Comparison of ENCODE assay signal across 17 cellular contexts in the genomic region with DNA sequence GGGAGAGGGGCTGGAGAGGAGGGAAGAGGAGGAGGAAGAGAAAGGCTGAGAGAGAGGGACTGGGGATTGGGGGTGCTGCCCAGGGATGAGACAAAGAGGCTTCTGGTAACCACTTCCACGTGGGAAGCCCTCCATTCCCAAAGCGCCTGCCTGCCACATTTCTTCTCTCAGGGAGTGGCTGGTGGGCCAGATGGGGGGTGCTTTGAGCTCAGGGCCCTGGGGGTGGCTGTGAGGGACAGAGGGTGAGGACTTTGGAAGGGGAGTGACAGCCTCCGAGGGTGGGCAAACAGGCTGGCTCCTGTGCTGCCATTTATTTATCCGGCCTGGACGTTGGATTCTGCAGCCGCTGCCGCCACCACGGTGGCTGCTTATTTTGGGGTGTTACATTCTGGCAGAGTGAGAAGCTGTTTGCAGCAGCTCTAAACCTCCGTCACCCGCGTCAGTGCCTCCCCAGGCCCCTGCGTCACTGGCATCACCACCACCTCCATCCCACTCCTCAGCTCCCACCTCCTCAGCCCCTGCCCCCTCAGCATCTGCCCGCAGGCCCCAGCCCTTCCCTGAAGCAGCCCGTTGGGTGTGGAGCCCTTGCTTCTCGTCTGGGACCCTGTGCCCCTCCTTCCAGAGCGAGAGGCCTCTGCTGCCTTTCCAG. TPM values are rescaled to one million over a fixed set of nuclear protein-coding genes. Genes with fewer than 3 reads are reported as not detected.
DNase-seq lines count a peak whose midpoint lies in the region; ATAC-seq and TF ChIP-seq lines count a peak whose summit lies in the region.
"Had no signal": no experiment of that assay in that cellular context is flagged by ENCODE, and none has a peak within 500 bp of the region (broad histone marks: within the 10 kb centered on the region; RNA-seq: fewer than 3 reads in every experiment).

No MANE protein-coding gene starts in this region.

- no peak for TF ChIP-seq RAD21 in HCT116 (IDR thresholded peaks at IDR 0.05; ENCODE audit: low read depth)

- H3K27me3 Mint-ChIP-seq in CD4-positive, alpha-beta T cell, result peaks cover 50% of the 10 kb centered on the region
- H3K27me3 Mint-ChIP-seq in chondrocyte (ENCODE audit: low read depth) (peaks cover 49% of the 10 kb centered on the region), natural killer cell (ENCODE audit: low read depth in 2 of 2) (peaks cover 28 to 32% of the 10 kb centered on the region in 2 donors)

- H3K4me2 ChIP-seq in HCT116 (ENCODE audit: low read length), result peak overlapping the region; percentile 98

- WGBS in ovary, 3 donors, result 65 to 70% (median 65%) methylated on average over 16 of the region's 16 CpGs

- no peaks in the 10 kb centered on the region for H3K79me2 ChIP-seq in HCT116 (ENCODE audit: insufficient read depth, low read length)

- H3K9ac ChIP-seq in HCT116 (ENCODE audit: low read length), result no peak overlapping the region

- TSS peak; percentile 36 for BruUV-seq in HCT116 (replicated peaks; lab: Mats Ljungman, UMichigan)

- H3K9me2 ChIP-seq in HCT116 (ENCODE audit: insufficient read depth), result no peaks in the 10 kb centered on the region

- no peaks in the 10 kb centered on the region for H3K36me3 ChIP-seq in HCT116 (ENCODE audit: control insufficient read depth in 1 of 2, insufficient read depth in 2 of 2, low read length in 2 of 2)
- no peaks in the 10 kb centered on the region for H3K36me3 ChIP-seq in ovary

- peaks cover 33% of the 10 kb centered on the region for H3K27me3 ChIP-seq in CD4-positive, alpha-beta T cell (ENCODE audit: control insufficient read depth, insufficient read depth, low read length)
- no peaks in the 10 kb centered on the region for H3K27me3 ChIP-seq in HCT116 (ENCODE audit: insufficient read depth, low read length)
- peaks cover 6% of the 10 kb centered on the region for H3K27me3 ChIP-seq in ovary

- no peak for TF ChIP-seq CTCF in CD4-positive, alpha-beta T cell (IDR thresholded peaks at IDR 0.05)
- TF ChIP-seq CTCF in HCT116 (IDR thresholded peaks at IDR 0.05 in 2 of 3, conservative IDR thresholded peaks at IDR 0.05 in 1 of 3; ENCODE audit: borderline replicate concordance in 1 of 3, insufficient read depth in 1 of 3, low read depth in 2 of 3, low read length in 2 of 3) (no peak), chondrocyte (IDR thresholded peaks at IDR 0.05) (no peak), natural killer cell (IDR thresholded peaks at IDR 0.05) (no peak), ovary (IDR thresholded peaks at IDR 0.05) (no peak)

- H2AFZ ChIP-seq in HCT116 (ENCODE audit: low read depth, low read length, poor library complexity, severe bottlenecking), result no peak overlapping the region

- CTCF ChIA-PET in CD4-positive, alpha-beta T cell (lab: Charles Lee), result no interaction called here
- CTCF ChIA-PET in HCT116 (lab: Charles Lee), result no interaction called here

- H3K36me3 Mint-ChIP-seq in CD4-positive, alpha-beta T cell (ENCODE audit: low read depth), result no peaks in the 10 kb centered on the region
- no peaks in the 10 kb centered on the region for H3K36me3 Mint-ChIP-seq in chondrocyte (ENCODE audit: low read depth)
- no peaks in the 10 kb centered on the region for H3K36me3 Mint-ChIP-seq in natural killer cell
- H3K36me3 Mint-ChIP-seq: activated naive CD8-positive, alpha-beta T cell treated with anti-CD3 and anti-CD28 coated beads, Interleukin-2, amount 10 ng/mL, durations not matched to agents 7 days and 5 days; mesothelial cell of epicardium had no signal

- peaks cover 35% of the 10 kb centered on the region for H3K4me1 Mint-ChIP-seq in CD4-positive, alpha-beta T cell (ENCODE audit: low read depth)
- H3K4me1 Mint-ChIP-seq in chondrocyte (ENCODE audit: low read depth) (peaks cover 24% of the 10 kb centered on the region), natural killer cell (peaks cover 34 to 52% of the 10 kb centered on the region in 2 donors)

- H3K9me3 Mint-ChIP-seq in CD4-positive, alpha-beta T cell, result no peaks in the 10 kb centered on the region
- no peaks in the 10 kb centered on the region for H3K9me3 Mint-ChIP-seq in chondrocyte (ENCODE audit: low read depth)
- H3K9me3 Mint-ChIP-seq in natural killer cell, result no peaks in the 10 kb centered on the region
- H3K9me3 Mint-ChIP-seq: activated naive CD8-positive, alpha-beta T cell treated with anti-CD3 and anti-CD28 coated beads, Interleukin-2, amount 10 ng/mL, durations not matched to agents 7 days and 5 days; mesothelial cell of epicardium had no signal

- H3K27ac Mint-ChIP-seq in CD4-positive, alpha-beta T cell, result no peak overlapping the region
- H3K27ac Mint-ChIP-seq in chondrocyte (ENCODE audit: unreplicated experiment) (no peak overlapping the region), natural killer cell (no peak overlapping the region)
- H3K27ac Mint-ChIP-seq: activated naive CD8-positive, alpha-beta T cell treated with anti-CD3 and anti-CD28 coated beads, Interleukin-2, amount 10 ng/mL, durations not matched to agents 7 days and 5 days; mesothelial cell of epicardium had no signal

- H3K4me3 ChIP-seq in HCT116 (replicated peaks in 1 of 2; ENCODE audit: low read depth in 1 of 2, low read length in 2 of 2), result peak overlapping the region; percentile 65 to 68; a peak in 2 of 4 replicates
- no peak overlapping the region for H3K4me3 ChIP-seq in ovary

- H3K4me3 Mint-ChIP-seq in CD4-positive, alpha-beta T cell, result peak overlapping the region; percentile 20
- no peak overlapping the region for H3K4me3 Mint-ChIP-seq in chondrocyte (ENCODE audit: unreplicated experiment)
- H3K4me3 Mint-ChIP-seq in natural killer cell, result peak overlapping the region; percentile 77

- H3K9me3 ChIP-seq in CD4-positive, alpha-beta T cell (ENCODE audit: control insufficient read depth, low read length), result no peaks in the 10 kb centered on the region
- no peaks in the 10 kb centered on the region for H3K9me3 ChIP-seq in HCT116 (ENCODE audit: control insufficient read depth in 1 of 2, insufficient read depth in 1 of 2, low read depth in 1 of 2, low read length in 2 of 2)
- no peaks in the 10 kb centered on the region for H3K9me3 ChIP-seq in ovary

- DNase-seq in CD4-positive, alpha-beta T cell, result no peak
- no peak for DNase-seq in HCT116 (ENCODE audit: low read depth, low spot score)
- DNase-seq in chondrocyte (ENCODE audit: low spot score), result peak; percentile 55
- no peak for DNase-seq in natural killer cell
- DNase-seq in ovary, result no peak
- no peak for DNase-seq in NCI-H345 (lab: John Stamatoyannopoulos, UW)
- DNase-seq: activated naive CD8-positive, alpha-beta T cell treated with anti-CD3 and anti-CD28 coated beads, Interleukin-2, amount 10 ng/mL, durations not matched to agents 7 days and 5 days; C1 segment of cervical spinal cord; cerebellar nuclear complex; foreskin melanocyte; NCI-H1694 treated with DMSO at 0.1 percent for 48 hours; NCI-H510A; OCI-M1 had no signal

- RAD21 ChIA-PET in HCT116 (lab: Charles Lee; ENCODE audit: low non-redundant PET in 1 of 2, low total read pairs in 2 of 2, uncharacterized antibody in 2 of 2, unreplicated experiment in 2 of 2), result no interaction called here

- no peak for TF ChIP-seq POLR2A in HCT116 (IDR thresholded peaks at IDR 0.05; ENCODE audit: borderline replicate concordance, extremely low read depth, insufficient read depth, insufficient read length)
- TF ChIP-seq POLR2A in ovary (IDR thresholded peaks at IDR 0.05), result no peak

- no peak overlapping the region for H3K27ac ChIP-seq in CD4-positive, alpha-beta T cell (ENCODE audit: low read depth, low read length)
- no peak overlapping the region for H3K27ac ChIP-seq in HCT116 (ENCODE audit: low read depth, low read length)
- no peak overlapping the region for H3K27ac ChIP-seq in ovary

- H4K20me1 ChIP-seq in HCT116 (ENCODE audit: insufficient read depth), result no peaks in the 10 kb centered on the region

- intact Hi-C loops in CD4-positive, alpha-beta T cell (cut with DNase I, micrococcal nuclease), result loop anchor here in 1 of 2 experiments (2.0 kb wide), 1 partner anchor 13 kb away; no protein-coding TSS in a partner anchor
- intact Hi-C loops in HCT116 (cut with micrococcal nuclease) (no loop called here), natural killer cell (cut with micrococcal nuclease) (no loop called here), ovary (cut with DNase I) (loop anchor here in 2 of 4 donors (5.0 to 10.0 kb wide), 2 partner anchors 60 to 107 kb away; no protein-coding TSS in a partner anchor)

- no peak for ATAC-seq in CD4-positive, alpha-beta T cell (ENCODE audit: poor library complexity)
- no peak for ATAC-seq in HCT116
- no peak for ATAC-seq in natural killer cell
- ATAC-seq in activated CD4-positive, CD25-positive, alpha-beta regulatory T cell treated with anti-CD3 and anti-CD28 coated beads, Interleukin-2, amount 50 U/mL, for 24 hours, result no peak
- ATAC-seq in HG03571 (IDR thresholded peaks at IDR 0.05; ENCODE audit: unreplicated experiment), result no peak
- ATAC-seq: SK-N-SH treated with all-trans-retinoic acid at 6 μM for 48 hours had no signal

- H3K4me1 ChIP-seq in HCT116 (ENCODE audit: control insufficient read depth in 1 of 2, insufficient read depth in 2 of 2, low read length in 2 of 2), result peaks cover 16 to 42% of the 10 kb centered on the region in 2 experiments; a peak in 3 of 4 replicates
- H3K4me1 ChIP-seq in ovary (ENCODE audit: insufficient read depth), result peaks cover 9% of the 10 kb centered on the region

- TF ChIP-seq EP300 in ovary (IDR thresholded peaks at IDR 0.05), result no peak

- POLR2A ChIA-PET in CD4-positive, alpha-beta T cell (lab: Charles Lee), result interaction anchor here (0.7 kb wide), 1 partner anchor 64 kb away, joined by 3 read pairs; no protein-coding TSS in a partner anchor
- POLR2A ChIA-PET in HCT116 (lab: Charles Lee), result interaction anchor here (1.2 kb wide), 1 partner anchor 179 kb away, joined by 3 read pairs; no protein-coding TSS in a partner anchor

TF ChIP-seq in HCT116, 20 proteins besides CTCF, POLR2A, EP300 and RAD21 (continues in another document):
- no peak for TF ChIP-seq ZFX (IDR thresholded peaks at IDR 0.05)
- TF ChIP-seq CBX3 (IDR thresholded peaks at IDR 0.05; ENCODE audit: low read depth), result no peak

RNA-seq across cellular contexts. Expression of a gene that starts 1.6 kb away (rescaled TPM):
- under 1 TPM; 0.17 to 0.19 TPM for total RNA-seq in CD4-positive, alpha-beta T cell
- total RNA-seq in HCT116 (2021; ENCODE audit: unreplicated experiment) (24.0 TPM), chondrocyte (0.31 to 0.57 TPM in 2 of 3 replicates, not detected in the other), natural killer cell (under 1 TPM; 0.38 to 0.61 (median 0.48) TPM), ovary (1 to 10 TPM in 2 of 7 donors, under 1 TPM in 5; 0.23 to 2.0 (median 0.83) TPM)
- polyA plus RNA-seq in HCT116 (2012), result 28.1 and 30.0 TPM in 2 replicates
- polyA plus RNA-seq in ovary, result under 1 TPM in 1 of 2 donors, not detected in 1; 0.53 TPM

RNA-seq across cellular contexts. Expression of a gene that starts 35.0 kb away (rescaled TPM):
- total RNA-seq in CD4-positive, alpha-beta T cell, result 1 to 10 TPM; 6.9 to 7.3 TPM
- 36.9 TPM for total RNA-seq in HCT116 (2021; ENCODE audit: unreplicated experiment)
- 16.7 and 20.8 TPM in 2 replicates for polyA plus RNA-seq in HCT116 (2012)
- 10.8 to 12.6 TPM (median 12.4 TPM) in 3 replicates for total RNA-seq in chondrocyte
- 10 to 100 TPM; 17.0 to 22.2 (median 20.7) TPM for total RNA-seq in natural killer cell
- 10 to 100 TPM; 17.0 to 47.2 (median 36.3) TPM for total RNA-seq in ovary
- polyA plus RNA-seq in ovary, result 10 to 100 TPM; 21.2 to 69.3 TPM

RNA-seq across cellular contexts. Expression of a gene that starts 53.5 kb away (rescaled TPM):
- 1 to 10 TPM; 3.1 to 4.2 TPM for total RNA-seq in CD4-positive, alpha-beta T cell
- total RNA-seq in HCT116 (2021; ENCODE audit: unreplicated experiment) (11.8 TPM), chondrocyte (5.2 to 5.6 TPM (median 5.3 TPM) in 3 replicates), natural killer cell (10 to 100 TPM; 11.3 to 20.6 (median 13.9) TPM), ovary (10 to 100 TPM; 11.5 to 23.5 (median 18.6) TPM)
- 12.9 and 13.5 TPM in 2 replicates for polyA plus RNA-seq in HCT116 (2012)
- 10 to 100 TPM; 14.8 to 30.4 TPM for polyA plus RNA-seq in ovary
